16 cellular contexts compared by ENCODE assay signal in genomic region chr7:45342236-45342635, GRCh38.
DNase-seq lines count a peak whose midpoint lies in the region; ATAC-seq and TF ChIP-seq lines count a peak whose summit lies in the region.
"Had no signal": no experiment of that assay in that cellular context is flagged by ENCODE, and none has a peak within 500 bp of the region (broad histone marks: within the 10 kb centered on the region; RNA-seq: fewer than 3 reads in every experiment).

No MANE protein-coding gene starts in this region.

- DNase-seq in SHP77 (lab: John Stamatoyannopoulos, UW) (peak; percentile 21 to 27), SHP77 treated with DMSO at 0.1 percent for 48 hours (lab: John Stamatoyannopoulos, UW) (no peak), IMR-90 (no peak), Panc1 (ENCODE audit: low read depth, low spot score) (no peak), osteoblast (ENCODE audit: insufficient read length, low spot score, missing footprints) (no peak), NCI-H446 treated with DMSO at 0.1 percent for 48 hours (lab: John Stamatoyannopoulos, UW) (no peak), amniotic stem cell (lab: John Stamatoyannopoulos, UW) (no peak)
- DNase-seq in stimulated activated CD4-positive, alpha-beta T cell treated with anti-CD3 and anti-CD28 coated beads, Interleukin-4, amount 100 ng/mL, for 24 hours, result no peak
- DNase-seq: activated CD4-positive, CD25-positive, alpha-beta regulatory T cell; activated CD8-positive, alpha-beta T cell treated with anti-CD3 and anti-CD28 coated beads for 36 hours; H9; NCI-H146; NCI-H226 had no signal

- CTCF ChIA-PET in IMR-90 (lab: Yijun Ruan, JAX) (no interaction called here), Panc1 (lab: Charles Lee) (no interaction called here)

- no peak overlapping the region for H3K56ac ChIP-seq in IMR-90 (ENCODE audit: extremely low read depth, insufficient read depth, low read length)

- no CpG with 5 or more reads among the region's 5 CpGs for WGBS in IMR-90 (ENCODE audit: extremely low coverage in 2 of 2, insufficient read length in 1 of 2), 2 experiments

- 0 out of 2 replicates have a peak, but pooled peaks have one; percentile 14 for ATAC-seq in IMR-90 (ENCODE audit: low read depth)
- ATAC-seq in Panc1, result peak; percentile 71
- ATAC-seq: activated CD8-positive, alpha-beta T cell treated with anti-CD3 and anti-CD28 coated beads for 36 hours; activated naive CD4-positive, alpha-beta T cell treated with anti-CD3 and anti-CD28 coated beads, Interleukin-2, amount 50 U/mL, for 72 hours had no signal

- H2BK15ac ChIP-seq in IMR-90 (ENCODE audit: low read depth, low read length), result no peak overlapping the region

- no peaks in the 10 kb centered on the region for H4K20me1 ChIP-seq in IMR-90 (ENCODE audit: insufficient read depth, low read length)
- H4K20me1 ChIP-seq in osteoblast (ENCODE audit: insufficient read depth, low read length), result no peaks in the 10 kb centered on the region

- H3K4me1 ChIP-seq in IMR-90 (ENCODE audit: control insufficient read depth, insufficient read depth, low read length) (no peaks in the 10 kb centered on the region), Panc1 (ENCODE audit: control insufficient read depth, insufficient read depth, low read length) (peaks cover 2% of the 10 kb centered on the region; the same call in 1 of the 2 replicates), osteoblast (ENCODE audit: insufficient read depth, low read length) (no peaks in the 10 kb centered on the region)
- H3K4me1 ChIP-seq: SJSA1 had no signal

- H2BK120ac ChIP-seq in IMR-90 (ENCODE audit: low read depth, low read length), result no peak overlapping the region

- H3K4me2 ChIP-seq in IMR-90 (ENCODE audit: low read depth, low read length) (peak overlapping the region; percentile 76), osteoblast (ENCODE audit: insufficient read depth, low read length) (peak overlapping the region; percentile 61)

- no peak overlapping the region for H2BK5ac ChIP-seq in IMR-90 (ENCODE audit: low read depth, low read length, poor library complexity, severe bottlenecking)

- H3K36me3 ChIP-seq in IMR-90 (ENCODE audit: control insufficient read depth, insufficient read depth, low read length) (no peaks in the 10 kb centered on the region), Panc1 (ENCODE audit: control insufficient read depth, insufficient read depth, low read length) (no peaks in the 10 kb centered on the region; the same call in 1 of the 2 replicates), osteoblast (ENCODE audit: insufficient read depth, low read length) (no peaks in the 10 kb centered on the region)
- H3K36me3 ChIP-seq: SJSA1 had no signal

- no peak for TF ChIP-seq CTCF in IMR-90 (conservative IDR thresholded peaks at IDR 0.05; ENCODE audit: low read depth, low read length)
- no peak for TF ChIP-seq CTCF in Panc1 (IDR thresholded peaks at IDR 0.05)
- no peak for TF ChIP-seq CTCF in osteoblast (IDR thresholded peaks at IDR 0.05; ENCODE audit: extremely low read depth, low read depth, low read length)

- dilution Hi-C loops in IMR-90 (cut with HindIII; ENCODE audit: low sequenced_read_pairs, unreplicated experiment), result no loop called here

- no peak for TF ChIP-seq RAD21 in IMR-90 (IDR thresholded peaks at IDR 0.05; ENCODE audit: low read length)

- POLR2A ChIA-PET in IMR-90 (lab: Charles Lee; ENCODE audit: unreplicated experiment), result no interaction called here
- POLR2A ChIA-PET in Panc1 (lab: Charles Lee), result interaction anchor here (0.5 kb wide), 1 partner anchor 1258 kb away, joined by 3 read pairs; no protein-coding TSS in a partner anchor

- H3K79me1 ChIP-seq in IMR-90 (ENCODE audit: low read depth in 1 of 2, low read length in 2 of 2), result no peaks in the 10 kb centered on the region

- H4K8ac ChIP-seq in IMR-90 (ENCODE audit: low read depth in 2 of 2, low read length in 2 of 2), result no peak overlapping the region

- H3K4me3 ChIP-seq in IMR-90 (ENCODE audit: insufficient read depth, low read depth, low read length), result peak overlapping the region; percentile 36; the same call in 1 of the 2 replicates
- H3K4me3 ChIP-seq in Panc1 (ENCODE audit: low read depth in 2 of 2, low read length in 2 of 2), result peak overlapping the region in 1 of 2 experiments; percentile 22; a peak in 2 of 4 replicates
- peak overlapping the region; percentile 3 for H3K4me3 ChIP-seq in osteoblast (ENCODE audit: insufficient read depth, low read length)
- H3K4me3 ChIP-seq: SJSA1 had no signal

- H3K23ac ChIP-seq in IMR-90 (ENCODE audit: low read depth, low read length), result no peak overlapping the region

- H2AFZ ChIP-seq in IMR-90 (replicated peaks; ENCODE audit: low read length, poor library complexity), result no peak overlapping the region
- H2AFZ ChIP-seq in osteoblast (ENCODE audit: low read length), result no peak overlapping the region

- intact Hi-C loops in IMR-90 (cut with micrococcal nuclease), result no loop called here
- intact Hi-C loops in Panc1 (cut with micrococcal nuclease; ENCODE audit: unreplicated experiment), result no loop called here

- H3K79me2 ChIP-seq in osteoblast (ENCODE audit: insufficient read depth, low read length), result no peaks in the 10 kb centered on the region

- H3K27me3 ChIP-seq in IMR-90 (ENCODE audit: control insufficient read depth, insufficient read depth, low read length) (no peaks in the 10 kb centered on the region; the same call in 1 of the 2 replicates), Panc1 (ENCODE audit: control insufficient read depth, insufficient read depth, low read length) (peaks cover 17% of the 10 kb centered on the region), osteoblast (ENCODE audit: insufficient read depth, low read length) (no peaks in the 10 kb centered on the region)

- no peak overlapping the region for H2AK5ac ChIP-seq in IMR-90 (ENCODE audit: low read depth, low read length)

- in situ Hi-C loops in IMR-90 (cut with MboI; ENCODE audit: low sequenced_read_pairs) (no loop called here), Panc1 (cut with HindIII; ENCODE audit: low pct_unique_long_range_greater_than_20kb, low sequenced_read_pairs) (no loop called here)

- no peaks in the 10 kb centered on the region for H3K9me3 ChIP-seq in IMR-90 (ENCODE audit: control insufficient read depth, insufficient read depth, low read length)
- no peaks in the 10 kb centered on the region for H3K9me3 ChIP-seq in Panc1 (ENCODE audit: control insufficient read depth, insufficient read depth, low read depth, low read length)
- no peaks in the 10 kb centered on the region for H3K9me3 ChIP-seq in osteoblast (ENCODE audit: low read depth, low read length)
- H3K9me3 ChIP-seq: SJSA1 had no signal

- no peak overlapping the region for H4K91ac ChIP-seq in IMR-90 (ENCODE audit: insufficient read depth, low read depth, low read length)

- no peak overlapping the region for H2BK20ac ChIP-seq in IMR-90 (ENCODE audit: low read depth, low read length)

- no peak overlapping the region for H2AK9ac ChIP-seq in IMR-90 (replicated peaks; ENCODE audit: low read depth, low read length, poor library complexity)

- TF ChIP-seq POLR2A in IMR-90 (IDR thresholded peaks at IDR 0.05; ENCODE audit: low read depth, low read length), result no peak

- H3K4ac ChIP-seq in IMR-90 (ENCODE audit: low read depth, low read length), result no peak overlapping the region

- H3K27ac ChIP-seq in IMR-90 (ENCODE audit: insufficient read depth, low read length) (no peak overlapping the region), Panc1 (ENCODE audit: low read length) (no peak overlapping the region), osteoblast (ENCODE audit: low read depth, low read length) (no peak overlapping the region)
- H3K27ac ChIP-seq: C4-2B, SJSA1 had no signal

- H3K9me1 ChIP-seq in IMR-90 (ENCODE audit: insufficient read depth, low read length), result no peaks in the 10 kb centered on the region

- H3K18ac ChIP-seq in IMR-90 (ENCODE audit: low read depth, low read length), result no peak overlapping the region

- H4K5ac ChIP-seq in IMR-90 (ENCODE audit: low read depth, low read length), result no peak overlapping the region

- BruUV-seq in IMR-90 (replicated peaks; lab: Mats Ljungman, UMichigan) (no TSS peak), Panc1 (replicated peaks; lab: Mats Ljungman, UMichigan) (no TSS peak)

- no peak overlapping the region for H3K14ac ChIP-seq in IMR-90 (replicated peaks; ENCODE audit: low read depth, low read length)

- no peak overlapping the region for H3K9ac ChIP-seq in IMR-90 (ENCODE audit: low read depth, low read length)

TF ChIP-seq in IMR-90, 13 proteins besides CTCF, POLR2A, EP300 and RAD21:
- no peak for TF ChIP-seq ELK1 (IDR thresholded peaks at IDR 0.05; ENCODE audit: borderline replicate concordance, low read depth, low read length)
- TF ChIP-seq FOS (IDR thresholded peaks at IDR 0.05; ENCODE audit: low read depth, low read length), result no peak
- TF ChIP-seq RFX5 (IDR thresholded peaks at IDR 0.05; ENCODE audit: low read depth, low read length), result no peak
- no peak for TF ChIP-seq BHLHE40 (IDR thresholded peaks at IDR 0.05; ENCODE audit: low read depth, low read length)
- TF ChIP-seq NFE2L2 (IDR thresholded peaks at IDR 0.05; ENCODE audit: low read depth, low read length), result no peak
- no peak for TF ChIP-seq MXI1 (IDR thresholded peaks at IDR 0.05; ENCODE audit: borderline replicate concordance, low read depth, low read length)
- TF ChIP-seq CHD1 (IDR thresholded peaks at IDR 0.05; ENCODE audit: low read depth, low read length), result no peak
- TF ChIP-seq RCOR1 (IDR thresholded peaks at IDR 0.05; ENCODE audit: insufficient replicate concordance, low read length), result no peak
- no peak for TF ChIP-seq MAZ (IDR thresholded peaks at IDR 0.05; ENCODE audit: borderline replicate concordance, low read depth, low read length)
- TF ChIP-seq CEBPB (IDR thresholded peaks at IDR 0.05; ENCODE audit: low read depth, low read length), result no peak
- TF ChIP-seq SMC3 (IDR thresholded peaks at IDR 0.05; ENCODE audit: low read depth, low read length), result no peak
- TF ChIP-seq MAFK (IDR thresholded peaks at IDR 0.05; ENCODE audit: low read depth, low read length), result no peak
- no peak for TF ChIP-seq USF2 (IDR thresholded peaks at IDR 0.05; ENCODE audit: low read depth, low read length)

Comparison
In these comparisons a context has a peak if more than half of its experiments do, and no peak if none do; other contexts are left out.
1. DNase-seq: peak in SHP77 (2 of 2); none in SHP77 treated with DMSO at 0.1 percent for 48 hours (single experiment), IMR-90 (single experiment), Panc1 (single experiment), osteoblast (single experiment), NCI-H446 treated with DMSO at 0.1 percent for 48 hours (single experiment), amniotic stem cell (single experiment) and stimulated activated CD4-positive, alpha-beta T cell treated with anti-CD3 and anti-CD28 coated beads, Interleukin-4, amount 100 ng/mL, for 24 hours (single experiment).